Comparison of ENCODE assay signal across 9 cellular contexts in the genomic region with DNA sequence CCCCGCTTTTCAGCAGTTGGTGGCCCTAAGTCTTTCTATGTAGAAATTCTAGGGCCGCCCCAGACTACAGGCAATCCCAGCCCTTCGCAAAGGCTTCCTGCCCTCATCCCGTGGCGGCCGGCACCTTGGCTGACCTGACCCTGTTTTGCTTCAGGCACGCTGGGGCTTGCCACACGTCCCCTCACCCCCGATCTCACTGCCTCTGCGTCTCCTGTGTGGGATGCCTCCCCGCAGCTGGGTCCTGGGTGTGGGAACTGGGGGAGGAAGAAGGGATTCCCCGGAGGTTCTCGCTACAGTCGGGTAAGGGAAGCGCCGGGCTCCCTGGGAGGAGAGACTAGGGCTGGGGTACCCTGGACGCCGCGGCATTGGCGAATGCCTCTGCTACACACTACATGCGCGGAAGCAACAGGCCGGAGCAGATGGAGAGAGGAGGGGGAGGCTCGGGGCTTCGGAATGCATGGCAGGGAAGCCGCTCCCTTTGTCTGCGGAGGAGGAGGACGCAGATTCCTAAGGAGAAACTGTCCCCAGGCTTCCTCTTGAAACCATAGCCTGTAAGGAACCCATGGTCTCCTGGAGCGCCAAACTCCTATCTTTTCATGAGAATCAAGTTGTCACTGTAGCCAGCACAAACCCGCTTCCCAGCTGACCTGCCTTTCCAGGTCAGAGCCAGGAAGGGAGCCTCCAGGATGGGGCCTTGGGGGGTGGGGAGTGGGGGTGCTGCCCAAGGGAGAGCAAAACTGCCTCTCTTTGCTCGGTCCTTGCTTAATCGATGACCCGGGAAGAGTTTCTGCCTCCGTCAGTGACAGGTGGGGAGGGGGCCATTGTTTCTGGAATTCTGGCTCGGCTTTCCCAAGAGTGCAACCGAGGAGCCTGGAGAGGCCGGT. TPM values are rescaled to one million over a fixed set of nuclear protein-coding genes. Genes with fewer than 3 reads are reported as not detected.
A peak's percentile ranks its signal among the peaks of the same experiment; 100 is the strongest.
DNase-seq lines count a peak whose midpoint lies in the region; ATAC-seq, FAIRE-seq and TF ChIP-seq lines count a peak whose summit lies in the region.
"Had no signal": no experiment of that assay in that cellular context is flagged by ENCODE, and none has a peak within 500 bp of the region (broad histone marks: within the 10 kb centered on the region; RNA-seq: fewer than 3 reads in every experiment).

No MANE protein-coding gene starts in this region.

- H3K9me3 Mint-ChIP-seq in activated naive CD4-positive, alpha-beta T cell treated with anti-CD3 and anti-CD28 coated beads for 36 hours, result no peaks in the 10 kb centered on the region

- no peak for FAIRE-seq in HepG2 (lab: Jason Lieb, UNC)
- FAIRE-seq: islet of Langerhans had no signal

- no peak for TF ChIP-seq POLR2A in HepG2 (IDR thresholded peaks at IDR 0.05; ENCODE audit: insufficient read depth in 1 of 2, low read depth in 2 of 2, low read length in 2 of 2)

- in situ Hi-C loops in HepG2 (cut with HindIII; ENCODE audit: extremely low pct_ligation_motif_present, low pct_unique_long_range_greater_than_20kb), result loop anchor here (5.0 to 10.0 kb wide), 2 partner anchors 34 to 111 kb away; no protein-coding TSS in a partner anchor

- TF ChIP-seq EP300 in HepG2 (IDR thresholded peaks at IDR 0.05; ENCODE audit: low read depth in 2 of 2, low read length in 2 of 2) (no peak), HepG2 (CRISPR knock-in tag; IDR thresholded peaks at IDR 0.05; ENCODE audit: borderline replicate concordance) (no peak)

- intact Hi-C loops in activated naive CD4-positive, alpha-beta T cell treated with anti-CD3 and anti-CD28 coated beads for 36 hours (cut with micrococcal nuclease), result no loop called here
- intact Hi-C loops in HepG2 (cut with micrococcal nuclease; ENCODE audit: unreplicated experiment), result no loop called here

- H3K79me2 ChIP-seq in HepG2 (ENCODE audit: insufficient read depth, low read length), result no peaks in the 10 kb centered on the region

- H3K27ac Mint-ChIP-seq in activated naive CD4-positive, alpha-beta T cell treated with anti-CD3 and anti-CD28 coated beads for 36 hours, result no peak overlapping the region

- H3K27ac ChIP-seq in HepG2 (ENCODE audit: extremely low read length, insufficient read depth, low read length) (no peak overlapping the region), substantia nigra (ENCODE audit: low read depth, low read length, poor library complexity, severe bottlenecking) (peak overlapping the region; percentile 99)

- no peaks in the 10 kb centered on the region for H3K9me3 ChIP-seq in HepG2 (ENCODE audit: low read length)

- H4K20me1 ChIP-seq in HepG2 (ENCODE audit: insufficient read depth, low read length), result 0 out of 2 replicates have a peak, but pooled peaks cover 3% of the 10 kb centered on the region

- no peaks in the 10 kb centered on the region for H3K36me3 Mint-ChIP-seq in activated naive CD4-positive, alpha-beta T cell treated with anti-CD3 and anti-CD28 coated beads for 36 hours (ENCODE audit: low read depth)

- no peak for TF ChIP-seq RAD21 in HepG2 (CRISPR knock-in tag; IDR thresholded peaks at IDR 0.05)

- H3K9ac ChIP-seq in HepG2 (ENCODE audit: insufficient read depth, low read depth, low read length), result peak overlapping the region; percentile 25; the same call in 1 of the 2 replicates

- peak overlapping the region; percentile 68 for H3K4me3 Mint-ChIP-seq in activated naive CD4-positive, alpha-beta T cell treated with anti-CD3 and anti-CD28 coated beads for 36 hours

- peaks cover 41% of the 10 kb centered on the region for H3K4me1 ChIP-seq in HepG2 (ENCODE audit: insufficient read depth, low read length)

- H3K36me3 ChIP-seq in HepG2 (replicated peaks in 1 of 2; ENCODE audit: control insufficient read depth in 1 of 2, insufficient read depth in 2 of 2, low read length in 2 of 2), result no peaks in the 10 kb centered on the region

- ATAC-seq in HepG2, result peak; percentile 60

- peak; percentile 14 for DNase-seq in activated naive CD4-positive, alpha-beta T cell treated with anti-CD3 and anti-CD28 coated beads for 36 hours
- DNase-seq in activated naive CD4-positive, alpha-beta T cell (lab: John Stamatoyannopoulos, UW), result no peak
- peak; percentile 20 for DNase-seq in NCI-H146 treated with DMSO at 0.1 percent for 48 hours (lab: John Stamatoyannopoulos, UW; ENCODE audit: unreplicated experiment)
- peak; percentile 15 to 43 for DNase-seq in cardiac fibroblast (ENCODE audit: low read depth in 2 of 2)
- peak; percentile 13 for DNase-seq in HepG2 (ENCODE audit: low spot score)
- DNase-seq in substantia nigra (lab: John Stamatoyannopoulos, UW), result peak in 24 of 49 donors; percentile 25 to 66 (median 48)
- no peak for DNase-seq in HuH-7.5 (ENCODE audit: low spot score)
- DNase-seq in activated CD4-positive, CD25-positive, alpha-beta regulatory T cell (lab: John Stamatoyannopoulos, UW), result no peak

- no TSS peak for BruUV-seq in HepG2 (replicated peaks; lab: Mats Ljungman, UMichigan)

- TF ChIP-seq CTCF in cardiac fibroblast (IDR thresholded peaks at IDR 0.05; ENCODE audit: low read depth, low read length) (no peak), HepG2 (CRISPR knock-in tag; IDR thresholded peaks at IDR 0.05) (no peak)

- H3K4me2 ChIP-seq in HepG2 (ENCODE audit: low read depth, low read length), result peak overlapping the region; percentile 100

- CTCF ChIA-PET in activated naive CD4-positive, alpha-beta T cell treated with anti-CD3 and anti-CD28 coated beads for 36 hours (lab: Charles Lee), result interaction anchor here (0.9 to 5.0 kb wide), 9 partner anchors 13 to 256 kb away, joined by 3 to 47 read pairs (median 8); no protein-coding TSS in a partner anchor
- CTCF ChIA-PET in HepG2 (lab: Yijun Ruan, JAX; ENCODE audit: low intra/inter-chr PET ratio, low total read pairs), result interaction anchor here (2.9 to 3.7 kb wide), 3 partner anchors 13 to 34 kb away, joined by 13 to 77 read pairs (median 45); no protein-coding TSS in a partner anchor

- H3K4me1 Mint-ChIP-seq in activated naive CD4-positive, alpha-beta T cell treated with anti-CD3 and anti-CD28 coated beads for 36 hours (ENCODE audit: low read depth), result peaks cover 13% of the 10 kb centered on the region

- no peaks in the 10 kb centered on the region; a peak in 1 of 5 replicates for H3K27me3 ChIP-seq in HepG2 (ENCODE audit: control insufficient read depth in 1 of 2, insufficient read depth in 2 of 2, low read length in 2 of 2)

- H2AFZ ChIP-seq in HepG2 (ENCODE audit: low read length), result peak overlapping the region; percentile 12

- H3K27me3 Mint-ChIP-seq in activated naive CD4-positive, alpha-beta T cell treated with anti-CD3 and anti-CD28 coated beads for 36 hours (ENCODE audit: low read depth), result peaks cover 18% of the 10 kb centered on the region

- 2% methylated on average over 26 of the region's 37 CpGs for WGBS in HepG2 (ENCODE audit: low lambda C conversion rate)

- POLR2A ChIA-PET in HepG2 (lab: Yijun Ruan, JAX), result interaction anchor here (1.0 to 4.4 kb wide), 4 partner anchors 9 to 31 kb away, joined by 4 to 46 read pairs (median 6); a partner anchor contains a TSS

- H3K4me3 ChIP-seq in cardiac fibroblast (replicated peaks in 1 of 2; ENCODE audit: low read depth in 2 of 2, low read length in 2 of 2) (peak overlapping the region; percentile 54 to 61), HepG2 (replicated peaks in 1 of 3; ENCODE audit: insufficient read depth in 1 of 3, low read depth in 2 of 3, low read length in 3 of 3) (peak overlapping the region; percentile 67 to 80 (median 68))

RNA-seq across cellular contexts. Expression of a gene that starts 1.4 kb away (rescaled TPM):
- total RNA-seq in activated naive CD4-positive, alpha-beta T cell treated with anti-CD3 and anti-CD28 coated beads for 36 hours, result under 1 TPM; 0.07 to 0.14 TPM
- total RNA-seq in HepG2 (2016; rRNA removed; fragmentation: Illumina TruSeq; extraction: Trizol), result 5.6 and 6.9 TPM in 2 replicates
- total RNA-seq in HepG2 (2016; cell fraction: cytosol; rRNA removed; fragmentation: Illumina TruSeq; extraction: Trizol; ENCODE audit: low read depth), result 1.0 and 1.1 TPM in 2 replicates
- total RNA-seq in HepG2 (2016; cell fraction: insoluble cytoplasmic fraction; rRNA removed; fragmentation: Illumina TruSeq; extraction: Trizol), result 5.8 and 5.9 TPM in 2 replicates
- 4.1 and 4.8 TPM in 2 replicates for total RNA-seq in HepG2 (2016; cell fraction: membrane; rRNA removed; fragmentation: Illumina TruSeq; extraction: Trizol)
- 5.4 and 6.2 TPM in 2 replicates for total RNA-seq in HepG2 (2016; cell fraction: nucleus; rRNA removed; fragmentation: Illumina TruSeq; extraction: Trizol)
- polyA plus RNA-seq in HepG2 (2011; rRNA removed), result 0.50 and 0.67 TPM in 2 replicates
- 0.37 and 0.47 TPM in 2 replicates for polyA plus RNA-seq in HepG2 (2011; cell fraction: cytosol; rRNA removed)
- 2.6 and 3.0 TPM in 2 replicates for polyA plus RNA-seq in HepG2 (2011; cell fraction: nucleus; rRNA removed)
- polyA plus RNA-seq in HepG2 (2012), result 0.91 and 0.99 TPM in 2 replicates
- 0.53 and 0.69 TPM in 2 replicates for polyA plus RNA-seq in HepG2 (2016; cell fraction: cytosol; fragmentation: Illumina TruSeq; extraction: Trizol; ENCODE audit: low read depth)
- 5.1 and 5.8 TPM in 2 replicates for polyA plus RNA-seq in HepG2 (2016; cell fraction: insoluble cytoplasmic fraction; fragmentation: Illumina TruSeq; extraction: Trizol; ENCODE audit: low read depth)
- polyA plus RNA-seq in HepG2 (2016; cell fraction: membrane; fragmentation: Illumina TruSeq; extraction: Trizol; ENCODE audit: low read depth), result 2.1 and 2.3 TPM in 2 replicates
- polyA plus RNA-seq in HepG2 (2016; cell fraction: nucleus; fragmentation: Illumina TruSeq; extraction: Trizol; ENCODE audit: insufficient read depth, low read depth), result 6.9 and 7.2 TPM in 2 replicates
- 3.2 and 10.3 TPM in 2 replicates for polyA minus RNA-seq in HepG2 (2011; rRNA and poly(A)+ RNA removed; ENCODE audit: low replicate concordance)
- 1.1 and 1.2 TPM in 2 replicates for polyA minus RNA-seq in HepG2 (2011; cell fraction: cytosol; rRNA and poly(A)+ RNA removed)
- 2.4 and 2.8 TPM in 2 replicates for polyA minus RNA-seq in HepG2 (2011; cell fraction: nucleus; rRNA and poly(A)+ RNA removed)

RNA-seq across cellular contexts. Expression of a gene that starts 30.7 kb away (rescaled TPM):
- 10 to 100 TPM; 98.3 to 99.4 TPM for total RNA-seq in activated naive CD4-positive, alpha-beta T cell treated with anti-CD3 and anti-CD28 coated beads for 36 hours
- total RNA-seq in HepG2 (2016; rRNA removed; fragmentation: Illumina TruSeq; extraction: Trizol), result 13.5 and 17.0 TPM in 2 replicates
- 0.88 and 1.4 TPM in 2 replicates for total RNA-seq in HepG2 (2016; cell fraction: cytosol; rRNA removed; fragmentation: Illumina TruSeq; extraction: Trizol; ENCODE audit: low read depth)
- 14.4 and 15.0 TPM in 2 replicates for total RNA-seq in HepG2 (2016; cell fraction: insoluble cytoplasmic fraction; rRNA removed; fragmentation: Illumina TruSeq; extraction: Trizol)
- total RNA-seq in HepG2 (2016; cell fraction: membrane; rRNA removed; fragmentation: Illumina TruSeq; extraction: Trizol), result 4.5 and 6.7 TPM in 2 replicates
- total RNA-seq in HepG2 (2016; cell fraction: nucleus; rRNA removed; fragmentation: Illumina TruSeq; extraction: Trizol), result 17.0 and 17.9 TPM in 2 replicates
- polyA plus RNA-seq in HepG2 (2011; rRNA removed), result 3.2 and 3.9 TPM in 2 replicates
- 1.4 and 2.2 TPM in 2 replicates for polyA plus RNA-seq in HepG2 (2011; cell fraction: cytosol; rRNA removed)
- 8.9 and 11.1 TPM in 2 replicates for polyA plus RNA-seq in HepG2 (2011; cell fraction: nucleus; rRNA removed)
- polyA plus RNA-seq in HepG2 (2012), result 2.7 and 4.6 TPM in 2 replicates
- 0.55 and 0.80 TPM in 2 replicates for polyA plus RNA-seq in HepG2 (2016; cell fraction: cytosol; fragmentation: Illumina TruSeq; extraction: Trizol; ENCODE audit: low read depth)
- polyA plus RNA-seq in HepG2 (2016; cell fraction: insoluble cytoplasmic fraction; fragmentation: Illumina TruSeq; extraction: Trizol; ENCODE audit: low read depth), result 6.4 and 9.5 TPM in 2 replicates
- polyA plus RNA-seq in HepG2 (2016; cell fraction: membrane; fragmentation: Illumina TruSeq; extraction: Trizol; ENCODE audit: low read depth), result 1.7 and 2.3 TPM in 2 replicates
- polyA plus RNA-seq in HepG2 (2016; cell fraction: nucleus; fragmentation: Illumina TruSeq; extraction: Trizol; ENCODE audit: insufficient read depth, low read depth), result 28.5 and 30.8 TPM in 2 replicates
- 2.8 and 25.3 TPM in 2 replicates for polyA minus RNA-seq in HepG2 (2011; rRNA and poly(A)+ RNA removed; ENCODE audit: low replicate concordance)
- 2.6 and 4.8 TPM in 2 replicates for polyA minus RNA-seq in HepG2 (2011; cell fraction: cytosol; rRNA and poly(A)+ RNA removed)
- 14.2 and 14.3 TPM in 2 replicates for polyA minus RNA-seq in HepG2 (2011; cell fraction: nucleus; rRNA and poly(A)+ RNA removed)

RNA-seq across cellular contexts. Expression of a gene that starts 39.4 kb away (rescaled TPM):
- total RNA-seq in activated naive CD4-positive, alpha-beta T cell treated with anti-CD3 and anti-CD28 coated beads for 36 hours, result not detected
- total RNA-seq in HepG2 (2016; rRNA removed; fragmentation: Illumina TruSeq; extraction: Trizol), result not detected in 2 replicates
- total RNA-seq in HepG2 (2016; cell fraction: cytosol; rRNA removed; fragmentation: Illumina TruSeq; extraction: Trizol; ENCODE audit: low read depth), result not detected in 2 replicates
- not detected in 2 replicates for total RNA-seq in HepG2 (2016; cell fraction: insoluble cytoplasmic fraction; rRNA removed; fragmentation: Illumina TruSeq; extraction: Trizol)
- not detected in 2 replicates for total RNA-seq in HepG2 (2016; cell fraction: membrane; rRNA removed; fragmentation: Illumina TruSeq; extraction: Trizol)
- not detected in 2 replicates for total RNA-seq in HepG2 (2016; cell fraction: nucleus; rRNA removed; fragmentation: Illumina TruSeq; extraction: Trizol)
- polyA plus RNA-seq in HepG2 (2011; rRNA removed), result not detected in 2 replicates
- polyA plus RNA-seq in HepG2 (2011; cell fraction: cytosol; rRNA removed), result not detected in 2 replicates
- polyA plus RNA-seq in HepG2 (2011; cell fraction: nucleus; rRNA removed), result not detected in 2 replicates
- not detected in 2 replicates for polyA plus RNA-seq in HepG2 (2012)
- polyA plus RNA-seq in HepG2 (2016; cell fraction: cytosol; fragmentation: Illumina TruSeq; extraction: Trizol; ENCODE audit: low read depth), result not detected in 2 replicates
- not detected in 2 replicates for polyA plus RNA-seq in HepG2 (2016; cell fraction: insoluble cytoplasmic fraction; fragmentation: Illumina TruSeq; extraction: Trizol; ENCODE audit: low read depth)
- polyA plus RNA-seq in HepG2 (2016; cell fraction: membrane; fragmentation: Illumina TruSeq; extraction: Trizol; ENCODE audit: low read depth), result not detected in 2 replicates
- not detected in 2 replicates for polyA plus RNA-seq in HepG2 (2016; cell fraction: nucleus; fragmentation: Illumina TruSeq; extraction: Trizol; ENCODE audit: insufficient read depth, low read depth)
- not detected in 2 replicates for polyA minus RNA-seq in HepG2 (2011; rRNA and poly(A)+ RNA removed; ENCODE audit: low replicate concordance)
- polyA minus RNA-seq in HepG2 (2011; cell fraction: cytosol; rRNA and poly(A)+ RNA removed), result not detected in 2 replicates
- polyA minus RNA-seq in HepG2 (2011; cell fraction: nucleus; rRNA and poly(A)+ RNA removed), result not detected in 2 replicates

Comparison
In these comparisons a context has a peak if more than half of its experiments do, and no peak if none do; other contexts are left out.
1. DNase-seq: peak in activated naive CD4-positive, alpha-beta T cell treated with anti-CD3 and anti-CD28 coated beads for 36 hours (single experiment), NCI-H146 treated with DMSO at 0.1 percent for 48 hours (single experiment), cardiac fibroblast (2 of 2) and HepG2 (single experiment); none in activated naive CD4-positive, alpha-beta T cell (0 of 4), HuH-7.5 (single experiment) and activated CD4-positive, CD25-positive, alpha-beta regulatory T cell (0 of 4).